Comparison of ENCODE assay signal across 12 cellular contexts in genomic region chr1:59427155-59427554, GRCh38.
DNase-seq lines count a peak whose midpoint lies in the region; ATAC-seq, FAIRE-seq and TF ChIP-seq lines count a peak whose summit lies in the region.
"Had no signal": no experiment of that assay in that cellular context is flagged by ENCODE, and none has a peak within 500 bp of the region (broad histone marks: within the 10 kb centered on the region; RNA-seq: fewer than 3 reads in every experiment).

No MANE protein-coding gene starts in this region.

- H3K27me3 ChIP-seq in bronchial epithelial cell (ENCODE audit: control insufficient read depth, insufficient read depth, low read length), result no peaks in the 10 kb centered on the region
- H3K27me3 ChIP-seq in pancreas, result no peaks in the 10 kb centered on the region
- H3K27me3 ChIP-seq in H7 (ENCODE audit: control insufficient read depth, insufficient read depth, low read length), result no peaks in the 10 kb centered on the region
- H3K27me3 ChIP-seq: tibial artery had no signal

- H3K4me3 Mint-ChIP-seq in progenitor cell of endocrine pancreas (ENCODE audit: low read depth), result no peak overlapping the region
- H3K4me3 Mint-ChIP-seq in endothelial cell (ENCODE audit: unreplicated experiment), result no peak overlapping the region
- H3K4me3 Mint-ChIP-seq: neural crest cell had no signal

- FAIRE-seq in bronchial epithelial cell (lab: Jason Lieb, UNC) (peak; percentile 97), pancreas (lab: Jason Lieb, UNC) (no peak)

- H3K36me3 Mint-ChIP-seq in progenitor cell of endocrine pancreas (ENCODE audit: insufficient read depth) (no peaks in the 10 kb centered on the region), endothelial cell (ENCODE audit: low read depth, unreplicated experiment) (peaks cover 7% of the 10 kb centered on the region)

- WGBS in pancreas, 2 donors, result 93 to 96% methylated on average over 7 of the region's 7 CpGs

- H3K36me3 ChIP-seq in bronchial epithelial cell (ENCODE audit: control insufficient read depth, insufficient read depth, low read length) (no peaks in the 10 kb centered on the region), pancreas (no peaks in the 10 kb centered on the region), H7 (replicated peaks; ENCODE audit: control insufficient read depth, insufficient read depth, low read length) (no peaks in the 10 kb centered on the region)
- H3K36me3 ChIP-seq: tibial artery had no signal

- no peaks in the 10 kb centered on the region for H3K27me3 Mint-ChIP-seq in progenitor cell of endocrine pancreas
- H3K27me3 Mint-ChIP-seq in endothelial cell (ENCODE audit: unreplicated experiment), result peaks cover 2% of the 10 kb centered on the region

- peaks cover 11% of the 10 kb centered on the region for H3K4me1 Mint-ChIP-seq in progenitor cell of endocrine pancreas (ENCODE audit: low read depth)
- H3K4me1 Mint-ChIP-seq in endothelial cell (ENCODE audit: unreplicated experiment), result peaks cover 18% of the 10 kb centered on the region
- H3K4me1 Mint-ChIP-seq: neural crest cell had no signal

- H3K27ac Mint-ChIP-seq in progenitor cell of endocrine pancreas (peak overlapping the region; percentile 29), endothelial cell (ENCODE audit: unreplicated experiment) (no peak overlapping the region)

- H3K9me3 ChIP-seq in pancreas, result no peaks in the 10 kb centered on the region
- H3K9me3 ChIP-seq: tibial artery had no signal

- no peak for ATAC-seq in pancreas

- TF ChIP-seq CTCF in bronchial epithelial cell (IDR thresholded peaks at IDR 0.05; ENCODE audit: insufficient read depth, low read length, severe bottlenecking) (no peak), progenitor cell of endocrine pancreas (IDR thresholded peaks at IDR 0.05; ENCODE audit: unreplicated experiment) (no peak), endothelial cell (IDR thresholded peaks at IDR 0.05; ENCODE audit: unreplicated experiment) (no peak), pancreas (IDR thresholded peaks at IDR 0.05) (no peak)

- peaks cover 0 to 15% (median 2%) of the 10 kb centered on the region in 3 donors for H3K4me1 ChIP-seq in pancreas

- H3K4me3 ChIP-seq in bronchial epithelial cell (ENCODE audit: low read depth, low read length) (no peak overlapping the region), pancreas (no peak overlapping the region), H7 (ENCODE audit: insufficient read depth, low read depth, low read length) (no peak overlapping the region)
- H3K4me3 ChIP-seq: tibial artery had no signal

- H3K27ac ChIP-seq in pancreas, result no peak overlapping the region
- H3K27ac ChIP-seq: tibial artery had no signal

- intact Hi-C loops in pancreas (cut with DNase I), result no loop called here

- H3K9me3 Mint-ChIP-seq in progenitor cell of endocrine pancreas (ENCODE audit: low read depth) (no peaks in the 10 kb centered on the region), endothelial cell (ENCODE audit: unreplicated experiment) (no peaks in the 10 kb centered on the region)
- H3K9me3 Mint-ChIP-seq: neural crest cell had no signal

- DNase-seq in EH (ENCODE audit: low read depth) (peak; percentile 70), NCI-H2227 (lab: John Stamatoyannopoulos, UW; ENCODE audit: unreplicated experiment) (peak; percentile 18), bronchial epithelial cell (ENCODE audit: low read depth) (peak; percentile 95), progenitor cell of endocrine pancreas (ENCODE audit: low spot score, unreplicated experiment) (no peak), endothelial cell (ENCODE audit: low spot score) (no peak), pancreas (no peak), H7 (no peak)
- no peak for DNase-seq in stimulated activated CD4-positive, alpha-beta T cell treated with anti-CD3 and anti-CD28 coated beads, Interleukin-1b, Interleukin-23, amount 100 ng/mL, for 48 hours
- DNase-seq: DMS153, NCI-H748 treated with DMSO at 0.1 percent for 48 hours, tibial artery had no signal

Comparison
In these comparisons a context has a peak if more than half of its experiments do, and no peak if none do; other contexts are left out.
1. DNase-seq: peak in EH (single experiment), NCI-H2227 (single experiment) and bronchial epithelial cell (single experiment); none in progenitor cell of endocrine pancreas (single experiment), endothelial cell (single experiment), stimulated activated CD4-positive, alpha-beta T cell treated with anti-CD3 and anti-CD28 coated beads, Interleukin-1b, Interleukin-23, amount 100 ng/mL, for 48 hours (single experiment), pancreas (0 of 6) and H7 (single experiment).